Comparison of ENCODE assay signal across 9 cellular contexts in genomic region chr22:24633243-24634023, GRCh38. TPM values are rescaled to one million over a fixed set of nuclear protein-coding genes. Genes with fewer than 3 reads are reported as not detected.
DNase-seq lines count a peak whose midpoint lies in the region; ATAC-seq and TF ChIP-seq lines count a peak whose summit lies in the region.
"Not testable (repeated sequence)": the region's sequence is repeated elsewhere in the genome, so short reads cannot be mapped to it uniquely, and the experiment has no call there.
"Had no signal": no experiment of that assay in that cellular context is flagged by ENCODE, and none has a peak within 500 bp of the region (broad histone marks: within the 10 kb centered on the region; RNA-seq: fewer than 3 reads in every experiment).

No MANE protein-coding gene starts in this region.

- H4K12ac ChIP-seq in trophoblast cell (ENCODE audit: low read depth, low read length), result not testable (repeated sequence)

- H3K23ac ChIP-seq in trophoblast cell (ENCODE audit: low read length), result not testable (repeated sequence)

- H2BK120ac ChIP-seq in trophoblast cell (ENCODE audit: insufficient read depth, low read length, poor library complexity), result not testable (repeated sequence)

- DNase-seq in CMK (ENCODE audit: low read depth) (peak; percentile 21), cardiac fibroblast (ENCODE audit: low read depth in 2 of 2) (peak; percentile 4 to 57), fibroblast of the aortic adventitia (ENCODE audit: low read depth) (peak; percentile 6)
- not testable (repeated sequence) for DNase-seq in NT2/D1 (ENCODE audit: low read depth, low spot score); activated T-cell treated with anti-CD3 and anti-CD28 coated beads, Interleukin-2, amount 50 U/mL, for 24 hours; memory B cell (ENCODE audit: low spot score in 2 of 2); trophoblast cell; upper lobe of right lung

- H3K4me2 ChIP-seq in trophoblast cell (ENCODE audit: low read length), result not testable (repeated sequence)

- H3K79me1 ChIP-seq in trophoblast cell (ENCODE audit: low read length), result not testable (repeated sequence)

- H3K9me3 Mint-ChIP-seq in activated T-cell treated with anti-CD3 and anti-CD28 coated beads, Interleukin-2, amount 50 U/mL, for 24 hours; memory B cell: not testable (repeated sequence)

- not testable (repeated sequence) for H3K79me2 ChIP-seq in trophoblast cell (ENCODE audit: control insufficient read depth, insufficient read depth, low read length, poor library complexity)

- intact Hi-C loops in upper lobe of right lung (cut with DNase I), result not testable (repeated sequence)

- H3K27ac Mint-ChIP-seq in activated T-cell treated with anti-CD3 and anti-CD28 coated beads, Interleukin-2, amount 50 U/mL, for 24 hours, result peak overlapping the region; percentile 3
- not testable (repeated sequence) for H3K27ac Mint-ChIP-seq in memory B cell

- not testable (repeated sequence) for H4K8ac ChIP-seq in trophoblast cell (ENCODE audit: low read depth, low read length)

- not testable (repeated sequence) for H3K27me3 ChIP-seq in NT2/D1 (ENCODE audit: insufficient read depth, insufficient read length); trophoblast cell (ENCODE audit: insufficient read depth, low read length); upper lobe of right lung

- H3K27ac ChIP-seq in trophoblast cell (ENCODE audit: low read depth, low read length); upper lobe of right lung: not testable (repeated sequence)

- not testable (repeated sequence) for TF ChIP-seq CTCF in cardiac fibroblast (IDR thresholded peaks at IDR 0.05; ENCODE audit: low read depth, low read length); fibroblast of the aortic adventitia (IDR thresholded peaks at IDR 0.05; ENCODE audit: insufficient read depth, low read length); upper lobe of right lung (IDR thresholded peaks at IDR 0.05)

- not testable (repeated sequence) for H4K91ac ChIP-seq in trophoblast cell (ENCODE audit: low read depth, low read length)

- not testable (repeated sequence) for H2BK12ac ChIP-seq in trophoblast cell (ENCODE audit: low read length)

- H3K14ac ChIP-seq in trophoblast cell (ENCODE audit: low read length), result not testable (repeated sequence)

- H2AFZ ChIP-seq in trophoblast cell (ENCODE audit: insufficient read depth, low read length, poor library complexity), result not testable (repeated sequence)

- H2AK5ac ChIP-seq in trophoblast cell (ENCODE audit: low read length), result not testable (repeated sequence)

- not testable (repeated sequence) for H3K4ac ChIP-seq in trophoblast cell (ENCODE audit: low read depth, low read length)

- not testable (repeated sequence) for H3K36me3 Mint-ChIP-seq in activated T-cell treated with anti-CD3 and anti-CD28 coated beads, Interleukin-2, amount 50 U/mL, for 24 hours (ENCODE audit: low read depth); memory B cell

- not testable (repeated sequence) for ATAC-seq in memory B cell (ENCODE audit: low read depth)
- peak; percentile 36 for ATAC-seq in upper lobe of right lung

- H3K36me3 ChIP-seq in NT2/D1 (ENCODE audit: insufficient read depth, insufficient read length, low read length); trophoblast cell (ENCODE audit: control insufficient read depth in 1 of 2, insufficient read depth in 2 of 2, low read length in 2 of 2); upper lobe of right lung: not testable (repeated sequence)

- not testable (repeated sequence) for H3K18ac ChIP-seq in trophoblast cell (ENCODE audit: low read length)

- not testable (repeated sequence) for H2BK5ac ChIP-seq in trophoblast cell (ENCODE audit: low read depth, low read length, poor library complexity)

- H3K27me3 Mint-ChIP-seq in activated T-cell treated with anti-CD3 and anti-CD28 coated beads, Interleukin-2, amount 50 U/mL, for 24 hours; memory B cell: not testable (repeated sequence)

- H3K4me1 Mint-ChIP-seq in activated T-cell treated with anti-CD3 and anti-CD28 coated beads, Interleukin-2, amount 50 U/mL, for 24 hours (ENCODE audit: low read depth), result peaks cover 21% of the 10 kb centered on the region
- H3K4me1 Mint-ChIP-seq in memory B cell, result peaks cover 19% of the 10 kb centered on the region

- not testable (repeated sequence) for H3K4me1 ChIP-seq in NT2/D1 (ENCODE audit: insufficient read depth, insufficient read length); trophoblast cell (ENCODE audit: control insufficient read depth in 1 of 2, insufficient read depth in 2 of 2, low read length in 2 of 2); upper lobe of right lung

- peak overlapping the region; percentile 22 for H3K9ac ChIP-seq in NT2/D1 (ENCODE audit: insufficient read length, low read depth)
- not testable (repeated sequence) for H3K9ac ChIP-seq in trophoblast cell (ENCODE audit: low read length)

- not testable (repeated sequence) for H3K9me3 ChIP-seq in NT2/D1 (ENCODE audit: insufficient read depth, low read length); trophoblast cell (ENCODE audit: insufficient read depth, low read depth, low read length); upper lobe of right lung

- WGBS in trophoblast cell (ENCODE audit: extremely low coverage, insufficient coverage, insufficient read length), result 100% methylated on average over 1 of the region's 15 CpGs

- peak overlapping the region; percentile 51 for H3K4me3 ChIP-seq in NT2/D1 (ENCODE audit: insufficient read length, low read depth)
- H3K4me3 ChIP-seq in cardiac fibroblast (replicated peaks in 1 of 2; ENCODE audit: low read depth in 2 of 2, low read length in 2 of 2); fibroblast of the aortic adventitia (ENCODE audit: low read depth, low read length): not testable (repeated sequence)
- peak overlapping the region; percentile 47 for H3K4me3 ChIP-seq in trophoblast cell (ENCODE audit: low read depth, low read length)
- peak overlapping the region; percentile 26 for H3K4me3 ChIP-seq in upper lobe of right lung

- not testable (repeated sequence) for H3K4me3 Mint-ChIP-seq in activated T-cell treated with anti-CD3 and anti-CD28 coated beads, Interleukin-2, amount 50 U/mL, for 24 hours
- H3K4me3 Mint-ChIP-seq in memory B cell, result peak overlapping the region; percentile 2

RNA-seq across cellular contexts. Expression of gene GGT1, which starts 30.4 kb away (rescaled TPM):
- total RNA-seq in fibroblast of the aortic adventitia (ENCODE audit: low replicate concordance) (0.65 and 1.1 TPM in 2 replicates), upper lobe of right lung (131 TPM)
- 14.0 and 15.1 TPM in 2 replicates for polyA plus RNA-seq in trophoblast cell (2013)
- total RNA-seq: ascending aorta had no signal

RNA-seq across cellular contexts. Expression of gene LRRC75B, which starts 40.6 kb away (rescaled TPM):
- total RNA-seq in fibroblast of the aortic adventitia (ENCODE audit: low replicate concordance), result 4.0 and 6.0 TPM in 2 replicates
- 7.1 and 7.5 TPM in 2 replicates for polyA plus RNA-seq in trophoblast cell (2013)
- 10.8 TPM for total RNA-seq in upper lobe of right lung

Comparison
In these comparisons a context has a peak if more than half of its experiments do, and no peak if none do; other contexts are left out.
1. RNA of gene GGT1, which starts 30.4 kb away (total RNA-seq): 131 TPM in upper lobe of right lung (single experiment); 0.65 to 1.1 TPM in fibroblast of the aortic adventitia; every median in the first group is over 10 times any median in the second.